Comparison of ENCODE assay signal across 12 cellular contexts in genomic region chr22:37898441-37899181, GRCh38. TPM values are rescaled to one million over a fixed set of nuclear protein-coding genes. Genes with fewer than 3 reads are reported as not detected.
DNase-seq lines count a peak whose midpoint lies in the region; ATAC-seq and TF ChIP-seq lines count a peak whose summit lies in the region.
"Had no signal": no experiment of that assay in that cellular context is flagged by ENCODE, and none has a peak within 500 bp of the region (broad histone marks: within the 10 kb centered on the region; RNA-seq: fewer than 3 reads in every experiment).

No MANE protein-coding gene starts in this region.

- TF ChIP-seq EP300 in suprapubic skin (IDR thresholded peaks at IDR 0.05) = no peak

- WGBS in HUES64 = 74% methylated on average over 9 of the region's 9 CpGs
- 46 to 66% methylated on average over 6 to 9 of the region's 9 CpGs for WGBS in body of pancreas, 2 donors
- WGBS in lower leg skin, 2 donors = 43 to 54% methylated on average over 9 of the region's 9 CpGs
- 43% methylated on average over 9 of the region's 9 CpGs for WGBS in suprapubic skin

- H3K9me3 ChIP-seq in HUES64 (ENCODE audit: insufficient read depth, low read depth, low read length) = no peaks in the 10 kb centered on the region
- no peaks in the 10 kb centered on the region for H3K9me3 ChIP-seq in body of pancreas
- no peaks in the 10 kb centered on the region for H3K9me3 ChIP-seq in suprapubic skin
- H3K9me3 ChIP-seq: psoas muscle had no signal

- H3K27ac ChIP-seq in HUES64 (ENCODE audit: low read depth, low read length) = peak overlapping the region; percentile 44; the same call in 1 of the 2 replicates
- H3K27ac ChIP-seq in body of pancreas = peak overlapping the region; percentile 74 to 90 (median 83)
- H3K27ac ChIP-seq in suprapubic skin = peak overlapping the region; percentile 82
- H3K27ac ChIP-seq: psoas muscle had no signal

- peak; percentile 69 to 88 (median 80) for DNase-seq in body of pancreas
- peak; percentile 54 to 92 for DNase-seq in lower leg skin (ENCODE audit: low spot score in 2 of 2)
- no peak for DNase-seq in suprapubic skin (ENCODE audit: low spot score in 2 of 2)
- DNase-seq in iPS-NIHi11 (ENCODE audit: low spot score) = no peak
- no peak for DNase-seq in left colon
- DNase-seq: activated CD8-positive, alpha-beta memory T cell treated with anti-CD3 and anti-CD28 coated beads, Interleukin-2, amount 50 U/mL, for 48 hours; HCEC 1CT; psoas muscle had no signal

- peak overlapping the region; percentile 40 for H3K9ac ChIP-seq in HUES64 (ENCODE audit: low read depth, low read length)

- TF ChIP-seq POLR2A in body of pancreas (IDR thresholded peaks at IDR 0.05) (peak in 1 of 3 donors; percentile 49), lower leg skin (IDR thresholded peaks at IDR 0.05) (no peak), suprapubic skin (IDR thresholded peaks at IDR 0.05) (no peak)

- intact Hi-C loops in body of pancreas (cut with DNase I) (no loop called here), lower leg skin (cut with DNase I; ENCODE audit: low total_unique reads) (no loop called here), left colon (cut with DNase I, micrococcal nuclease) (no loop called here)

- ATAC-seq in body of pancreas = peak; percentile 91
- ATAC-seq in activated CD4-positive, CD25-positive, alpha-beta regulatory T cell treated with anti-CD3 and anti-CD28 coated beads, Interleukin-2, amount 50 U/mL, for 24 hours = no peak
- ATAC-seq in GM21717 (IDR thresholded peaks at IDR 0.05; ENCODE audit: unreplicated experiment) = no peak
- no peak for ATAC-seq in left colon
- ATAC-seq: psoas muscle, Right ventricle myocardium inferior had no signal

- H3K4me1 ChIP-seq in HUES64 (ENCODE audit: insufficient read depth, low read length) = peaks cover 33% of the 10 kb centered on the region
- peaks cover 53% of the 10 kb centered on the region for H3K4me1 ChIP-seq in body of pancreas
- peaks cover 68% of the 10 kb centered on the region for H3K4me1 ChIP-seq in suprapubic skin
- H3K4me1 ChIP-seq: psoas muscle had no signal

- no peaks in the 10 kb centered on the region for H3K27me3 ChIP-seq in HUES64 (ENCODE audit: insufficient read depth, low read length)
- no peaks in the 10 kb centered on the region for H3K27me3 ChIP-seq in body of pancreas
- H3K27me3 ChIP-seq in suprapubic skin = no peaks in the 10 kb centered on the region

- TF ChIP-seq CTCF in body of pancreas (IDR thresholded peaks at IDR 0.05) (peak in 1 of 7 experiments; percentile 2), lower leg skin (IDR thresholded peaks at IDR 0.05) (no peak), suprapubic skin (IDR thresholded peaks at IDR 0.05) (no peak)

- H3K36me3 ChIP-seq in HUES64 (ENCODE audit: insufficient read depth, low read length) (no peaks in the 10 kb centered on the region), body of pancreas (replicated peaks in 1 of 2; ENCODE audit: insufficient read depth in 1 of 2, low read depth in 2 of 2) (no peaks in the 10 kb centered on the region), suprapubic skin (no peaks in the 10 kb centered on the region)

- H3K4me3 ChIP-seq in HUES64 (ENCODE audit: low read length) (no peak overlapping the region), body of pancreas (no peak overlapping the region), lower leg skin (ENCODE audit: low read depth, poor library complexity, severe bottlenecking) (no peak overlapping the region), suprapubic skin (no peak overlapping the region)
- H3K4me3 ChIP-seq: psoas muscle had no signal

RNA-seq across cellular contexts. Expression of gene MICALL1, which starts 7.5 kb away (rescaled TPM):
- polyA plus RNA-seq in HUES64 (2013, experiment 1 of 2) = 20.0 TPM
- 22.1 TPM for polyA plus RNA-seq in HUES64 (2013, experiment 2 of 2)
- total RNA-seq in body of pancreas (10 to 100 TPM; 19.2 to 34.9 TPM), lower leg skin (100 to 1,000 TPM; 124 to 150 (median 143) TPM), suprapubic skin (100 to 1,000 TPM; 125 to 157 (median 131) TPM), left colon (10 to 100 TPM; 26.6 to 32.6 TPM)

RNA-seq across cellular contexts. Expression of gene EIF3L, which starts 49.4 kb away (rescaled TPM):
- 346 TPM for polyA plus RNA-seq in HUES64 (2013, experiment 1 of 2)
- polyA plus RNA-seq in HUES64 (2013, experiment 2 of 2) = 404 TPM
- total RNA-seq in body of pancreas = 100 to 1,000 TPM; 139 to 230 TPM
- total RNA-seq in lower leg skin = 100 to 1,000 TPM; 392 to 558 (median 489) TPM
- 100 to 1,000 TPM; 379 to 589 (median 576) TPM for total RNA-seq in suprapubic skin
- total RNA-seq in left colon = 100 to 1,000 TPM; 362 to 388 TPM

RNA-seq across cellular contexts. Expression of gene ANKRD54, which starts 54.5 kb away (rescaled TPM):
- 10.6 TPM for polyA plus RNA-seq in HUES64 (2013, experiment 1 of 2)
- polyA plus RNA-seq in HUES64 (2013, experiment 2 of 2) = 10.8 TPM
- total RNA-seq in body of pancreas = 10 to 100 TPM; 38.1 to 88.0 TPM
- 10 to 100 TPM; 36.2 to 61.6 (median 53.0) TPM for total RNA-seq in lower leg skin
- 10 to 100 TPM; 22.7 to 38.6 (median 32.7) TPM for total RNA-seq in suprapubic skin
- total RNA-seq in left colon = 10 to 100 TPM; 21.1 to 25.6 TPM

RNA-seq across cellular contexts. Expression of gene C22orf23, which starts 54.8 kb away (rescaled TPM):
- 0.30 TPM for polyA plus RNA-seq in HUES64 (2013, experiment 1 of 2)
- polyA plus RNA-seq in HUES64 (2013, experiment 2 of 2) = 0.32 TPM
- total RNA-seq in body of pancreas (not detected), lower leg skin (not detected), suprapubic skin (not detected), left colon (not detected)

RNA-seq across cellular contexts. Expression of gene POLR2F, which starts 54.9 kb away (rescaled TPM):
- polyA plus RNA-seq in HUES64 (2013, experiment 1 of 2) = 137 TPM
- 138 TPM for polyA plus RNA-seq in HUES64 (2013, experiment 2 of 2)
- total RNA-seq in body of pancreas = 100 to 1,000 TPM in 1 of 2 donors, 10 to 100 TPM in 1; 43.8 to 119 TPM
- total RNA-seq in lower leg skin = 10 to 100 TPM; 33.3 to 83.9 (median 57.6) TPM
- 10 to 100 TPM; 60.1 to 66.8 (median 64.1) TPM for total RNA-seq in suprapubic skin
- 10 to 100 TPM; 51.1 to 60.2 TPM for total RNA-seq in left colon

Comparison
In these comparisons a context has a peak if more than half of its experiments do, and no peak if none do; other contexts are left out.
1. DNase-seq: peak in body of pancreas (4 of 4) and lower leg skin (2 of 2); none in suprapubic skin (0 of 2), iPS-NIHi11 (single experiment) and left colon (0 of 2).
2. Peak in every context shown above with its lines, with median percentiles within 50 percentile points of each other: H3K27ac ChIP-seq.